In the genomic region with DNA sequence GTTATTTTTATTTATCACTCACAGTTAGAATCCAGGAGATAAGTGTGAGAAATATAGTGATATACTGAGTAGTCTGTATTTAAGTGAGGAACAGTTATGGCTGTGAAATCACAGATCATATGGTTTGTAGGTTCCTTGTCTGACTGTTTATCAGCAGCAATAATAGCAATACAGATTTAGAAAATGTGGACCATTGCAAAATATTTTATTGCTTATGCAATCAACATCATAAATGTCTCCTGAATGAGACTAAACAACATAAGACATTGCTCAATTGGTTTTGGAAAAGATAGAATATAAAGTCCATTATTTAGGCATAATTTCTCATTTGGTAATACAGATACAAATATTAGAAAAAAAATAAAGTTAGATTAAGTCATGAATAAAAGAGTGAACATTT, we compare ENCODE assay signal across 1 cellular context.
TF ChIP-seq lines count a peak whose summit lies in the region.

No MANE protein-coding gene starts in this region.

TF ChIP-seq in HepG2, 621 proteins besides CTCF, POLR2A, EP300 and RAD21 (continued from another document):
- TF ChIP-seq AHDC1 (CRISPR knock-in tag; IDR thresholded peaks at IDR 0.05; ENCODE audit: borderline replicate concordance) = no peak
- no peak for TF ChIP-seq ZNF230 (CRISPR knock-in tag; IDR thresholded peaks at IDR 0.05)
- TF ChIP-seq GPBP1L1 (CRISPR knock-in tag; IDR thresholded peaks at IDR 0.05) = no peak
- TF ChIP-seq PLRG1 (conservative IDR thresholded peaks at IDR 0.05) = no peak
- no peak for TF ChIP-seq SP1 (IDR thresholded peaks at IDR 0.05)
- TF ChIP-seq SP1 (CRISPR knock-in tag; IDR thresholded peaks at IDR 0.05) = no peak
- no peak for TF ChIP-seq ZNF503 (CRISPR knock-in tag; IDR thresholded peaks at IDR 0.05)
